ENCODE assay signal across 8 cellular contexts in genomic region chr7:100675581-100676350, GRCh38. TPM values are rescaled to one million over a fixed set of nuclear protein-coding genes. Genes with fewer than 3 reads are reported as not detected.
DNase-seq lines count a peak whose midpoint lies in the region; ATAC-seq, FAIRE-seq and TF ChIP-seq lines count a peak whose summit lies in the region.

No MANE protein-coding gene starts in this region.

- ATAC-seq in A549 = no peak

- H3K4me3 ChIP-seq in A549 (peak overlapping the region; percentile 77), HL-60 (replicated peaks; ENCODE audit: insufficient read depth, low read length) (peak overlapping the region; percentile 89), cardiac muscle cell (peak overlapping the region; percentile 96), parathyroid adenoma (ENCODE audit: low read depth, low read length) (peak overlapping the region; percentile 57), tibial nerve (peak overlapping the region; percentile 91 to 100 (median 96))

- no peaks in the 10 kb centered on the region for H3K27me3 Mint-ChIP-seq in activated naive CD8-positive, alpha-beta T cell treated with anti-CD3 and anti-CD28 coated beads for 36 hours

- peaks cover 20% of the 10 kb centered on the region for H3K36me3 Mint-ChIP-seq in activated naive CD8-positive, alpha-beta T cell treated with anti-CD3 and anti-CD28 coated beads for 36 hours

- H3K27me3 ChIP-seq in HL-60 (ENCODE audit: insufficient read depth, poor library complexity, severe bottlenecking) = no peaks in the 10 kb centered on the region
- no peaks in the 10 kb centered on the region for H3K27me3 ChIP-seq in cardiac muscle cell
- H3K27me3 ChIP-seq in parathyroid adenoma (ENCODE audit: control insufficient read depth, insufficient read depth, low read length) = no peaks in the 10 kb centered on the region
- no peaks in the 10 kb centered on the region for H3K27me3 ChIP-seq in tibial nerve

- H3K4me2 ChIP-seq in A549 (peak overlapping the region; percentile 93), parathyroid adenoma (ENCODE audit: low read length) (peak overlapping the region; percentile 99)

- peak overlapping the region; percentile 88 for H3K4me3 Mint-ChIP-seq in activated naive CD8-positive, alpha-beta T cell treated with anti-CD3 and anti-CD28 coated beads for 36 hours

- H3K27ac ChIP-seq in A549 = peak overlapping the region; percentile 87 to 99; a peak in 5 of 6 replicates
- H3K27ac ChIP-seq in HL-60 (replicated peaks) = peak overlapping the region; percentile 60
- no peak overlapping the region for H3K27ac ChIP-seq in cardiac muscle cell
- peak overlapping the region; percentile 26 for H3K27ac ChIP-seq in parathyroid adenoma
- peak overlapping the region; percentile 97 to 99 (median 98) for H3K27ac ChIP-seq in tibial nerve

- WGBS in A549 (ENCODE audit: missing lambda C conversion rate) = 86% methylated on average over 29 of the region's 59 CpGs
- 1 to 2% methylated on average over 33 to 41 of the region's 59 CpGs for WGBS in tibial nerve, 2 donors

- H3K4me1 ChIP-seq in A549 = peaks cover 27% of the 10 kb centered on the region
- H3K4me1 ChIP-seq in cardiac muscle cell (ENCODE audit: low read depth) = peaks cover 4% of the 10 kb centered on the region
- no peaks in the 10 kb centered on the region for H3K4me1 ChIP-seq in parathyroid adenoma
- peaks cover 0 to 59% (median 31%) of the 10 kb centered on the region in 4 donors for H3K4me1 ChIP-seq in tibial nerve

- H3K9me3 Mint-ChIP-seq in activated naive CD8-positive, alpha-beta T cell treated with anti-CD3 and anti-CD28 coated beads for 36 hours = no peaks in the 10 kb centered on the region

- no peak overlapping the region for H3K9ac ChIP-seq in parathyroid adenoma

- no peak for FAIRE-seq in A549 (lab: Jason Lieb, UNC)

- POLR2A ChIA-PET in A549 (lab: Yijun Ruan, JAX) = interaction anchor here (0.7 kb wide), 1 partner anchor 15 kb away, joined by 3 read pairs; no protein-coding TSS in a partner anchor

- CTCF ChIA-PET in A549 (lab: Yijun Ruan, JAX) = interaction anchor here (5.6 kb wide), 1 partner anchor 14 kb away, joined by 72 read pairs; no protein-coding TSS in a partner anchor

- H2AFZ ChIP-seq in parathyroid adenoma = no peak overlapping the region

- DNase-seq in A549 (ENCODE audit: low read depth in 1 of 2, low spot score in 1 of 2) = peak in 1 of 2 experiments; percentile 35
- DNase-seq in HL-60 (ENCODE audit: low read depth in 1 of 2, low spot score in 1 of 2) = peak; percentile 83 to 93
- DNase-seq in SK-N-DZ (ENCODE audit: low spot score) = peak; percentile 85
- DNase-seq in activated naive CD8-positive, alpha-beta T cell treated with anti-CD3 and anti-CD28 coated beads for 36 hours = peak; percentile 88
- peak; percentile 34 to 76 for DNase-seq in cardiac muscle cell (ENCODE audit: low read depth in 1 of 2, low spot score in 1 of 2)
- DNase-seq in tibial nerve (ENCODE audit: low spot score in 2 of 2) = peak; percentile 71 to 78

- TF ChIP-seq EP300 in A549 (IDR thresholded peaks at IDR 0.05) (no peak), tibial nerve (IDR thresholded peaks at IDR 0.05) (peak; percentile 29 to 76)

- H3K79me2 ChIP-seq in parathyroid adenoma = no peaks in the 10 kb centered on the region

- TF ChIP-seq POLR2A in A549 (IDR thresholded peaks at IDR 0.05; ENCODE audit: low read length) (no peak), GM18526 (IDR thresholded peaks at IDR 0.05; ENCODE audit: extremely low read depth, insufficient read length) (peak; percentile 50), tibial nerve (IDR thresholded peaks at IDR 0.05) (peak in 1 of 2 donors; percentile 44)

- TF ChIP-seq RAD21 in A549 (conservative IDR thresholded peaks at IDR 0.05 in 1 of 2, IDR thresholded peaks at IDR 0.05 in 1 of 2) = no peak

- H3K27ac Mint-ChIP-seq in activated naive CD8-positive, alpha-beta T cell treated with anti-CD3 and anti-CD28 coated beads for 36 hours = peak overlapping the region; percentile 87

- H3K36me3 ChIP-seq in cardiac muscle cell = peaks cover 22% of the 10 kb centered on the region
- H3K36me3 ChIP-seq in parathyroid adenoma (ENCODE audit: control insufficient read depth, insufficient read depth, low read length) = no peaks in the 10 kb centered on the region
- peaks cover 8 to 35% (median 23%) of the 10 kb centered on the region in 3 donors for H3K36me3 ChIP-seq in tibial nerve

- H3K9me3 ChIP-seq in A549 (no peaks in the 10 kb centered on the region), cardiac muscle cell (ENCODE audit: low read depth) (no peaks in the 10 kb centered on the region), parathyroid adenoma (ENCODE audit: control insufficient read depth, low read length) (no peaks in the 10 kb centered on the region), tibial nerve (no peaks in the 10 kb centered on the region)

- no peak for TF ChIP-seq CTCF in A549 (IDR thresholded peaks at IDR 0.05)
- no peak for TF ChIP-seq CTCF in HL-60 (IDR thresholded peaks at IDR 0.05; ENCODE audit: insufficient read depth, low read length)
- TF ChIP-seq CTCF in cardiac muscle cell (IDR thresholded peaks at IDR 0.05; ENCODE audit: low read depth, low read length) = no peak
- no peak for TF ChIP-seq CTCF in parathyroid adenoma (IDR thresholded peaks at IDR 0.05)
- TF ChIP-seq CTCF in tibial nerve (IDR thresholded peaks at IDR 0.05) = no peak

- H3K4me1 Mint-ChIP-seq in activated naive CD8-positive, alpha-beta T cell treated with anti-CD3 and anti-CD28 coated beads for 36 hours = peaks cover 23% of the 10 kb centered on the region

TF ChIP-seq in A549, 52 proteins besides CTCF, POLR2A, EP300 and RAD21 (continues in another document):
- TF ChIP-seq KDM1A (IDR thresholded peaks at IDR 0.05; ENCODE audit: low read depth) = no peak

RNA-seq across cellular contexts. Expression of gene GNB2, which starts 2.2 kb away (rescaled TPM):
- polyA plus RNA-seq in A549 (2011; rRNA removed) (50.8 and 67.2 TPM in 2 replicates), A549 (2017; fragmentation: RNase III; extraction: RNeasy Plus Mini Kit Qiagen cat#74134 plus additional on column Dnase treatment) (156 to 169 TPM (median 163 TPM) in 3 replicates), cardiac muscle cell (241 and 286 TPM in 2 replicates)
- 209 and 297 TPM in 2 replicates for polyA plus RNA-seq in A549 (2012; cell fraction: cytosol; rRNA removed)
- polyA plus RNA-seq in A549 (2012; cell fraction: nucleus; rRNA removed) = 258 and 281 TPM in 2 replicates
- polyA minus RNA-seq in A549 (2011; rRNA and poly(A)+ RNA removed) = 66.3 and 103 TPM in 2 replicates
- 177 and 226 TPM in 2 replicates for polyA plus RNA-seq in SK-N-DZ (2014; cell fraction: cytosol; rRNA removed)
- 143 and 155 TPM in 2 replicates for polyA plus RNA-seq in SK-N-DZ (2014; cell fraction: nucleus; rRNA removed)
- 100 to 1,000 TPM; 200 to 202 TPM for total RNA-seq in activated naive CD8-positive, alpha-beta T cell treated with anti-CD3 and anti-CD28 coated beads for 36 hours
- total RNA-seq in cardiac muscle cell (233 and 234 TPM in 2 replicates), tibial nerve (100 to 1,000 TPM; 185 to 290 (median 248) TPM)

RNA-seq across cellular contexts. Expression of gene GIGYF1, which starts 18.3 kb away (rescaled TPM):
- polyA plus RNA-seq in A549 (2011; rRNA removed) (5.1 and 5.8 TPM in 2 replicates), A549 (2017; fragmentation: RNase III; extraction: RNeasy Plus Mini Kit Qiagen cat#74134 plus additional on column Dnase treatment) (15.0 to 20.5 TPM (median 18.9 TPM) in 3 replicates), cardiac muscle cell (14.0 and 20.1 TPM in 2 replicates)
- polyA plus RNA-seq in A549 (2012; cell fraction: cytosol; rRNA removed) = 7.2 and 9.9 TPM in 2 replicates
- polyA plus RNA-seq in A549 (2012; cell fraction: nucleus; rRNA removed) = 64.9 and 66.5 TPM in 2 replicates
- 4.2 and 5.5 TPM in 2 replicates for polyA minus RNA-seq in A549 (2011; rRNA and poly(A)+ RNA removed)
- 22.0 and 25.3 TPM in 2 replicates for polyA plus RNA-seq in SK-N-DZ (2014; cell fraction: cytosol; rRNA removed)
- polyA plus RNA-seq in SK-N-DZ (2014; cell fraction: nucleus; rRNA removed) = 260 and 472 TPM in 2 replicates
- 10 to 100 TPM; 41.9 to 45.2 TPM for total RNA-seq in activated naive CD8-positive, alpha-beta T cell treated with anti-CD3 and anti-CD28 coated beads for 36 hours
- total RNA-seq in cardiac muscle cell (31.9 and 53.2 TPM in 2 replicates), tibial nerve (10 to 100 TPM; 50.9 to 98.1 (median 64.7) TPM)

RNA-seq across cellular contexts. Expression of gene ACTL6B, which starts 19.5 kb away (rescaled TPM):
- polyA plus RNA-seq in A549 (2011; rRNA removed) = not detected in 2 replicates
- not detected in 2 replicates for polyA plus RNA-seq in A549 (2012; cell fraction: cytosol; rRNA removed)
- not detected in 2 replicates for polyA plus RNA-seq in A549 (2012; cell fraction: nucleus; rRNA removed)
- not detected in 3 replicates for polyA plus RNA-seq in A549 (2017; fragmentation: RNase III; extraction: RNeasy Plus Mini Kit Qiagen cat#74134 plus additional on column Dnase treatment)
- not detected in 2 replicates for polyA minus RNA-seq in A549 (2011; rRNA and poly(A)+ RNA removed)
- polyA plus RNA-seq in SK-N-DZ (2014; cell fraction: cytosol; rRNA removed) = 90.5 and 90.6 TPM in 2 replicates
- 60.4 and 76.0 TPM in 2 replicates for polyA plus RNA-seq in SK-N-DZ (2014; cell fraction: nucleus; rRNA removed)
- total RNA-seq in activated naive CD8-positive, alpha-beta T cell treated with anti-CD3 and anti-CD28 coated beads for 36 hours = not detected
- total RNA-seq in cardiac muscle cell = not detected in 2 replicates
- not detected in 2 replicates for polyA plus RNA-seq in cardiac muscle cell
- not detected for total RNA-seq in tibial nerve

RNA-seq across cellular contexts. Expression of gene POP7, which starts 30.2 kb away (rescaled TPM):
- polyA plus RNA-seq in A549 (2011; rRNA removed) = 29.5 and 37.3 TPM in 2 replicates
- polyA plus RNA-seq in A549 (2012; cell fraction: cytosol; rRNA removed) = 144 and 155 TPM in 2 replicates
- 83.7 and 98.8 TPM in 2 replicates for polyA plus RNA-seq in A549 (2012; cell fraction: nucleus; rRNA removed)
- 72.3 to 77.4 TPM (median 74.8 TPM) in 3 replicates for polyA plus RNA-seq in A549 (2017; fragmentation: RNase III; extraction: RNeasy Plus Mini Kit Qiagen cat#74134 plus additional on column Dnase treatment)
- polyA minus RNA-seq in A549 (2011; rRNA and poly(A)+ RNA removed) = 14.5 and 18.9 TPM in 2 replicates
- 102 and 135 TPM in 2 replicates for polyA plus RNA-seq in SK-N-DZ (2014; cell fraction: cytosol; rRNA removed)
- 62.5 and 75.4 TPM in 2 replicates for polyA plus RNA-seq in SK-N-DZ (2014; cell fraction: nucleus; rRNA removed)
- total RNA-seq in activated naive CD8-positive, alpha-beta T cell treated with anti-CD3 and anti-CD28 coated beads for 36 hours = 10 to 100 TPM; 84.5 to 85.6 TPM
- 30.6 and 45.7 TPM in 2 replicates for total RNA-seq in cardiac muscle cell
- polyA plus RNA-seq in cardiac muscle cell = 40.2 and 68.3 TPM in 2 replicates
- total RNA-seq in tibial nerve = 10 to 100 TPM; 23.1 to 50.7 (median 35.6) TPM

RNA-seq across cellular contexts. Expression of gene TFR2, which starts 34.4 kb away (rescaled TPM):
- polyA plus RNA-seq in A549 (2011; rRNA removed) = 1.1 and 1.3 TPM in 2 replicates
- 2.3 and 3.0 TPM in 2 replicates for polyA plus RNA-seq in A549 (2012; cell fraction: cytosol; rRNA removed)
- 7.6 and 9.0 TPM in 2 replicates for polyA plus RNA-seq in A549 (2012; cell fraction: nucleus; rRNA removed)
- 2.5 to 3.1 TPM (median 3.0 TPM) in 3 replicates for polyA plus RNA-seq in A549 (2017; fragmentation: RNase III; extraction: RNeasy Plus Mini Kit Qiagen cat#74134 plus additional on column Dnase treatment)
- 0.92 and 1.1 TPM in 2 replicates for polyA minus RNA-seq in A549 (2011; rRNA and poly(A)+ RNA removed)
- 2.6 and 4.2 TPM in 2 replicates for polyA plus RNA-seq in SK-N-DZ (2014; cell fraction: cytosol; rRNA removed)
- polyA plus RNA-seq in SK-N-DZ (2014; cell fraction: nucleus; rRNA removed) = 8.2 and 11.3 TPM in 2 replicates
- total RNA-seq in activated naive CD8-positive, alpha-beta T cell treated with anti-CD3 and anti-CD28 coated beads for 36 hours = 10 to 100 TPM; 10.9 to 11.1 TPM
- total RNA-seq in cardiac muscle cell = 0.89 and 2.5 TPM in 2 replicates
- 0.39 TPM in 1 of 2 replicates, not detected in the other for polyA plus RNA-seq in cardiac muscle cell
- 1 to 10 TPM in 1 of 4 donors, not detected in 3; 2.1 TPM for total RNA-seq in tibial nerve
